In genomic region chr2:23788100-23788499, GRCh38 we compare ENCODE assay signal across 11 cellular contexts.
DNase-seq lines count a peak whose midpoint lies in the region; ATAC-seq, FAIRE-seq and TF ChIP-seq lines count a peak whose summit lies in the region.
"Had no signal": no experiment of that assay in that cellular context is flagged by ENCODE, and none has a peak within 500 bp of the region (broad histone marks: within the 10 kb centered on the region; RNA-seq: fewer than 3 reads in every experiment).

No MANE protein-coding gene starts in this region.

- peak; percentile 85 for ATAC-seq in HG02759 (IDR thresholded peaks at IDR 0.05; ENCODE audit: unreplicated experiment)
- no peak for ATAC-seq in HepG2
- ATAC-seq: HCT116 had no signal

- intact Hi-C loops in activated CD4-positive, alpha-beta T cell treated with anti-CD3 and anti-CD28 coated beads, Interleukin-2, amount 10 ng/mL, durations not matched to agents 24 days and 14 days (cut with micrococcal nuclease), result no loop called here
- intact Hi-C loops in HepG2 (cut with micrococcal nuclease; ENCODE audit: unreplicated experiment), result no loop called here

- TF ChIP-seq CTCF in HepG2 (CRISPR knock-in tag; IDR thresholded peaks at IDR 0.05), result no peak

- H3K4me3 ChIP-seq in small intestine (ENCODE audit: low read depth in 1 of 2, low read length in 2 of 2), result no peak overlapping the region
- no peak overlapping the region for H3K4me3 ChIP-seq in HepG2 (replicated peaks in 1 of 3; ENCODE audit: insufficient read depth in 1 of 3, low read depth in 2 of 3, low read length in 3 of 3)
- H3K4me3 ChIP-seq: testis had no signal

- CTCF ChIA-PET in HepG2 (lab: Yijun Ruan, JAX; ENCODE audit: low intra/inter-chr PET ratio, low total read pairs), result no interaction called here

- no peak for TF ChIP-seq RAD21 in HepG2 (CRISPR knock-in tag; IDR thresholded peaks at IDR 0.05)

- H3K27me3 ChIP-seq in small intestine (ENCODE audit: control insufficient read depth in 2 of 2, insufficient read depth in 2 of 2, low read length in 2 of 2) (no peaks in the 10 kb centered on the region), HepG2 (ENCODE audit: control insufficient read depth in 1 of 2, insufficient read depth in 2 of 2, low read length in 2 of 2) (no peaks in the 10 kb centered on the region)
- H3K27me3 ChIP-seq: testis had no signal

- H3K27ac ChIP-seq in small intestine (ENCODE audit: low read depth in 1 of 2, low read length in 1 of 2) (no peak overlapping the region), HepG2 (ENCODE audit: extremely low read length, insufficient read depth, low read length) (no peak overlapping the region), substantia nigra (ENCODE audit: low read depth, low read length, poor library complexity, severe bottlenecking) (no peak overlapping the region)
- H3K27ac ChIP-seq: testis had no signal

- H3K36me3 ChIP-seq in small intestine (ENCODE audit: control insufficient read depth in 2 of 2, insufficient read depth in 2 of 2, low read length in 2 of 2), result peaks cover 0 to 3% of the 10 kb centered on the region in 2 donors
- H3K36me3 ChIP-seq in HepG2 (replicated peaks in 1 of 2; ENCODE audit: control insufficient read depth in 1 of 2, insufficient read depth in 2 of 2, low read length in 2 of 2), result peaks cover 0 to 2% of the 10 kb centered on the region in 2 experiments; a peak in 3 of 5 replicates

- no peaks in the 10 kb centered on the region for H4K20me1 ChIP-seq in HepG2 (ENCODE audit: insufficient read depth, low read length)

- peaks cover 30% of the 10 kb centered on the region for H3K36me3 Mint-ChIP-seq in activated CD4-positive, alpha-beta T cell treated with anti-CD3 and anti-CD28 coated beads, Interleukin-2, amount 10 ng/mL, durations not matched to agents 24 days and 14 days (ENCODE audit: low read depth)

- DNase-seq in activated CD4-positive, alpha-beta T cell treated with anti-CD3 and anti-CD28 coated beads, Interleukin-2, amount 10 ng/mL, durations not matched to agents 24 days and 14 days, result peak; percentile 69
- no peak for DNase-seq in activated CD4-positive, alpha-beta T cell treated with anti-CD3 and anti-CD28 coated beads for 4 hours
- DNase-seq in NAMALWA (ENCODE audit: low spot score) (peak; percentile 16), small intestine (peak; percentile 29), HepG2 (ENCODE audit: low spot score) (no peak), substantia nigra (lab: John Stamatoyannopoulos, UW) (no peak), ureter (ENCODE audit: low spot score) (no peak)
- DNase-seq: ACHN, testis had no signal

- TF ChIP-seq POLR2A in HepG2 (IDR thresholded peaks at IDR 0.05; ENCODE audit: insufficient read depth in 1 of 2, low read depth in 2 of 2, low read length in 2 of 2), result no peak

- FAIRE-seq in small intestine (lab: Jason Lieb, UNC) (no peak), HepG2 (lab: Jason Lieb, UNC) (no peak)

- BruUV-seq in HepG2 (replicated peaks; lab: Mats Ljungman, UMichigan), result no TSS peak

- POLR2A ChIA-PET in HepG2 (lab: Yijun Ruan, JAX), result no interaction called here

- H3K9ac ChIP-seq in HepG2 (ENCODE audit: insufficient read depth, low read depth, low read length), result no peak overlapping the region

- H2AFZ ChIP-seq in HepG2 (ENCODE audit: low read length), result no peak overlapping the region

- H3K27me3 Mint-ChIP-seq in activated CD4-positive, alpha-beta T cell treated with anti-CD3 and anti-CD28 coated beads, Interleukin-2, amount 10 ng/mL, durations not matched to agents 24 days and 14 days, result no peaks in the 10 kb centered on the region

- H3K9me3 ChIP-seq in small intestine (ENCODE audit: control insufficient read depth, low read depth), result no peaks in the 10 kb centered on the region
- H3K9me3 ChIP-seq in HepG2 (ENCODE audit: low read length), result no peaks in the 10 kb centered on the region
- H3K9me3 ChIP-seq: testis had no signal

- no peaks in the 10 kb centered on the region for H3K79me2 ChIP-seq in HepG2 (ENCODE audit: insufficient read depth, low read length)

- WGBS in small intestine, 3 donors, result 59 to 88% (median 66%) methylated on average over 1 of the region's 1 CpG
- 94% methylated on average over 1 of the region's 1 CpG for WGBS in HepG2 (ENCODE audit: low lambda C conversion rate)

- H3K9me3 Mint-ChIP-seq in activated CD4-positive, alpha-beta T cell treated with anti-CD3 and anti-CD28 coated beads, Interleukin-2, amount 10 ng/mL, durations not matched to agents 24 days and 14 days, result no peaks in the 10 kb centered on the region

- peak overlapping the region; percentile 17 for H3K4me3 Mint-ChIP-seq in activated CD4-positive, alpha-beta T cell treated with anti-CD3 and anti-CD28 coated beads, Interleukin-2, amount 10 ng/mL, durations not matched to agents 24 days and 14 days

- peaks cover 23% of the 10 kb centered on the region for H3K4me1 Mint-ChIP-seq in activated CD4-positive, alpha-beta T cell treated with anti-CD3 and anti-CD28 coated beads, Interleukin-2, amount 10 ng/mL, durations not matched to agents 24 days and 14 days

- H3K4me1 ChIP-seq in small intestine (ENCODE audit: control insufficient read depth in 2 of 2, insufficient read depth in 1 of 2, low read depth in 1 of 2, low read length in 1 of 2) (peaks cover 0 to 5% of the 10 kb centered on the region in 2 donors), HepG2 (ENCODE audit: insufficient read depth, low read length) (peaks cover 30% of the 10 kb centered on the region)
- H3K4me1 ChIP-seq: testis had no signal

- H3K4me2 ChIP-seq in HepG2 (ENCODE audit: low read depth, low read length), result no peak overlapping the region

- no peak for TF ChIP-seq EP300 in HepG2 (IDR thresholded peaks at IDR 0.05; ENCODE audit: low read depth in 2 of 2, low read length in 2 of 2)
- TF ChIP-seq EP300 in HepG2 (CRISPR knock-in tag; IDR thresholded peaks at IDR 0.05; ENCODE audit: borderline replicate concordance), result no peak

- in situ Hi-C loops in HepG2 (cut with HindIII; ENCODE audit: extremely low pct_ligation_motif_present, low pct_unique_long_range_greater_than_20kb), result no loop called here

- H3K27ac Mint-ChIP-seq in activated CD4-positive, alpha-beta T cell treated with anti-CD3 and anti-CD28 coated beads, Interleukin-2, amount 10 ng/mL, durations not matched to agents 24 days and 14 days, result no peak overlapping the region

TF ChIP-seq in HepG2, 621 proteins besides CTCF, POLR2A, EP300 and RAD21:
- TF ChIP-seq BORCS8-MEF2B (CRISPR knock-in tag; IDR thresholded peaks at IDR 0.05) (no peak), PRDM10 (CRISPR knock-in tag; IDR thresholded peaks at IDR 0.05; ENCODE audit: low read depth) (no peak), SIX1 (CRISPR knock-in tag; IDR thresholded peaks at IDR 0.05; ENCODE audit: borderline replicate concordance) (no peak), NFKBIZ (CRISPR knock-in tag; IDR thresholded peaks at IDR 0.05) (no peak), DMTF1 (CRISPR knock-in tag; IDR thresholded peaks at IDR 0.05) (no peak), NONO (IDR thresholded peaks at IDR 0.05) (no peak), NONO (CRISPR knock-in tag; conservative IDR thresholded peaks at IDR 0.05) (no peak)

Comparison
In these comparisons a context has a peak if more than half of its experiments do, and no peak if none do; other contexts are left out.
1. DNase-seq: peak in activated CD4-positive, alpha-beta T cell treated with anti-CD3 and anti-CD28 coated beads, Interleukin-2, amount 10 ng/mL, durations not matched to agents 24 days and 14 days (single experiment), NAMALWA (single experiment) and small intestine (single experiment); none in activated CD4-positive, alpha-beta T cell treated with anti-CD3 and anti-CD28 coated beads for 4 hours (0 of 2), HepG2 (single experiment), substantia nigra (0 of 49) and ureter (single experiment).